Comparison of ENCODE assay signal across 1 cellular context in the genomic region with DNA sequence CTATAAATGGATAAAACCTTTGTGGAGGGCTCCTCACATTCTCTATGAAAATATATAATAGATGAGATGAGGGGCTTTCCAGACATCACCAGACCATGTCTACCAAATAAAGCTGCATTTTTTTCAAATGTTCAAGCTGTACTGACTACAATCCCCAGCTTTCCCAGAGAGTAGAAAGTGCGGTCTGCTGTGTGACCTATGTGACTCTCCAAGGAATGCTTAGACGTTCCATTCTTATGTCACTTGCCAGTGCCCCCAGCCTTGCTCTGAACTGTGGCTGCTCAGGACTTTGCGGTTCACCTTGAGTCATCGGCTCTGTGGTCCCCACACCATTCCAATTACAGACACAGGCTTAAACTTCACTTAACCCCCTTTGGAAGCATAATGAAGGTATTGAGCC.
TF ChIP-seq lines count a peak whose summit lies in the region.

No MANE protein-coding gene starts in this region.

TF ChIP-seq in GM23338, 12 proteins besides CTCF, POLR2A, EP300 and RAD21 (continued from another document):
- TF ChIP-seq, protein P1, sequence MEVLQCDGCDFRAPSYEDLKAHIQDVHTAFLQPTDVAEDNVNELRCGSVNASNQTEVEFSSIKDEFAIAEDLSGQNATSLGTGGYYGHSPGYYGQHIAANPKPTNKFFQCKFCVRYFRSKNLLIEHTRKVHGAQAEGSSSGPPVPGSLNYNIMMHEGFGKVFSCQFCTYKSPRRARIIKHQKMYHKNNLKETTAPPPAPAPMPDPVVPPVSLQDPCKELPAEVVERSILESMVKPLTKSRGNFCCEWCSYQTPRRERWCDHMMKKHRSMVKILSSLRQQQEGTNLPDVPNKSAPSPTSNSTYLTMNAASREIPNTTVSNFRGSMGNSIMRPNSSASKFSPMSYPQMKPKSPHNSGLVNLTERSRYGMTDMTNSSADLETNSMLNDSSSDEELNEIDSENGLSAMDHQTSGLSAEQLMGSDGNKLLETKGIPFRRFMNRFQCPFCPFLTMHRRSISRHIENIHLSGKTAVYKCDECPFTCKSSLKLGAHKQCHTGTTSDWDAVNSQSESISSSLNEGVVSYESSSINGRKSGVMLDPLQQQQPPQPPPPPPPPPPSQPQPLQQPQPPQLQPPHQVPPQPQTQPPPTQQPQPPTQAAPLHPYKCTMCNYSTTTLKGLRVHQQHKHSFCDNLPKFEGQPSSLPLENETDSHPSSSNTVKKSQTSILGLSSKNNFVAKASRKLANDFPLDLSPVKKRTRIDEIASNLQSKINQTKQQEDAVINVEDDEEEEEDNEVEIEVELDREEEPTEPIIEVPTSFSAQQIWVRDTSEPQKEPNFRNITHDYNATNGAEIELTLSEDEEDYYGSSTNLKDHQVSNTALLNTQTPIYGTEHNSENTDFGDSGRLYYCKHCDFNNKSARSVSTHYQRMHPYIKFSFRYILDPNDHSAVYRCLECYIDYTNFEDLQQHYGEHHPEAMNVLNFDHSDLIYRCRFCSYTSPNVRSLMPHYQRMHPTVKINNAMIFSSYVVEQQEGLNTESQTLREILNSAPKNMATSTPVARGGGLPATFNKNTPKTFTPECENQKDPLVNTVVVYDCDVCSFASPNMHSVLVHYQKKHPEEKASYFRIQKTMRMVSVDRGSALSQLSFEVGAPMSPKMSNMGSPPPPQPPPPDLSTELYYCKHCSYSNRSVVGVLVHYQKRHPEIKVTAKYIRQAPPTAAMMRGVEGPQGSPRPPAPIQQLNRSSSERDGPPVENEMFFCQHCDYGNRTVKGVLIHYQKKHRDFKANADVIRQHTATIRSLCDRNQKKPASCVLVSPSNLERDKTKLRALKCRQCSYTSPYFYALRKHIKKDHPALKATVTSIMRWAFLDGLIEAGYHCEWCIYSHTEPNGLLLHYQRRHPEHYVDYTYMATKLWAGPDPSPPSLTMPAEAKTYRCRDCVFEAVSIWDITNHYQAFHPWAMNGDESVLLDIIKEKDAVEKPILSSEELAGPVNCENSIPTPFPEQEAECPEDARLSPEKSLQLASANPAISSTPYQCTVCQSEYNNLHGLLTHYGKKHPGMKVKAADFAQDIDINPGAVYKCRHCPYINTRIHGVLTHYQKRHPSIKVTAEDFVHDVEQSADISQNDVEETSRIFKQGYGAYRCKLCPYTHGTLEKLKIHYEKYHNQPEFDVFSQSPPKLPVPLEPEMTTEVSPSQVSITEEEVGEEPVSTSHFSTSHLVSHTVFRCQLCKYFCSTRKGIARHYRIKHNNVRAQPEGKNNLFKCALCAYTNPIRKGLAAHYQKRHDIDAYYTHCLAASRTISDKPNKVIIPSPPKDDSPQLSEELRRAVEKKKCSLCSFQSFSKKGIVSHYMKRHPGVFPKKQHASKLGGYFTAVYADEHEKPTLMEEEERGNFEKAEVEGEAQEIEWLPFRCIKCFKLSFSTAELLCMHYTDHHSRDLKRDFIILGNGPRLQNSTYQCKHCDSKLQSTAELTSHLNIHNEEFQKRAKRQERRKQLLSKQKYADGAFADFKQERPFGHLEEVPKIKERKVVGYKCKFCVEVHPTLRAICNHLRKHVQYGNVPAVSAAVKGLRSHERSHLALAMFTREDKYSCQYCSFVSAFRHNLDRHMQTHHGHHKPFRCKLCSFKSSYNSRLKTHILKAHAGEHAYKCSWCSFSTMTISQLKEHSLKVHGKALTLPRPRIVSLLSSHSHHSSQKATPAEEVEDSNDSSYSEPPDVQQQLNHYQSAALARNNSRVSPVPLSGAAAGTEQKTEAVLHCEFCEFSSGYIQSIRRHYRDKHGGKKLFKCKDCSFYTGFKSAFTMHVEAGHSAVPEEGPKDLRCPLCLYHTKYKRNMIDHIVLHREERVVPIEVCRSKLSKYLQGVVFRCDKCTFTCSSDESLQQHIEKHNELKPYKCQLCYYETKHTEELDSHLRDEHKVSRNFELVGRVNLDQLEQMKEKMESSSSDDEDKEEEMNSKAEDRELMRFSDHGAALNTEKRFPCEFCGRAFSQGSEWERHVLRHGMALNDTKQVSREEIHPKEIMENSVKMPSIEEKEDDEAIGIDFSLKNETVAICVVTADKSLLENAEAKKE (CRISPR knock-in tag; IDR thresholded peaks at IDR 0.05): no peak
- TF ChIP-seq ZNF114 (CRISPR knock-in tag; IDR thresholded peaks at IDR 0.05): no peak
